Comparison of ENCODE assay signal across 16 cellular contexts in the genomic region with DNA sequence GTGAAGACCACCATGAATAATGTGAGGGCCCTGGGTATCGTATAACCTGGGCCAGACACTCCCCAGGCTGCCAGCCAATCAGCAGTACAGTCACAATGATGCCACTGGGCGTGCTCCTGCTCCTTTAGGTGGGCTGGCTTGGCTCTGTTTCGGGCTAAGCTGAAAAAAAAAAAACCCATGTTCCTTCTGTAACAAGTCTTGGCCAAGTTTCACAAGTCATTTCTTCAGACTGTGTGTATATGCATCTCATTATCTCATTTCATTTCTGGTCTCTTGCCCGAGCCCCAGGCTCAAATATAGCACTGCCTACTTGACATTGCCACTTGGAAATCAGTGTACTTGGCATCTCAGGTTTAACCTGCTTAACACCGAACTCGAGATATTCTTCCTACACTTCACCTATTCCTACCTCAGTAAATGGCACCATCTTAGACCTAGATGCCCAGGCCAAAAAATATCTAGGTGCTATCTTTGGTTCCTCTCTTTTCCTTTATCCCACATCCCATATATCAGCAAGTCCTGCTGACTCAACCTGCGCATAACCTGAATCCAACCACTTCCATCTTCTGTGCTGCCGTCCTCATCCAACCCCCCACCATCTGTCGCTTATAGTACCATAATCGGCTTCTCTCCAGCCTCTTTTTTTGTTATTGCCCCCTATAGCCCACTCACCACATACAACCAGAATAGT. TPM values are rescaled to one million over a fixed set of nuclear protein-coding genes. Genes with fewer than 3 reads are reported as not detected.
DNase-seq lines count a peak whose midpoint lies in the region; ATAC-seq, FAIRE-seq and TF ChIP-seq lines count a peak whose summit lies in the region.
"Had no signal": no experiment of that assay in that cellular context is flagged by ENCODE, and none has a peak within 500 bp of the region (broad histone marks: within the 10 kb centered on the region; RNA-seq: fewer than 3 reads in every experiment).

No MANE protein-coding gene starts in this region.

- peaks cover 42% of the 10 kb centered on the region for H3K4me1 Mint-ChIP-seq in activated CD4-positive, alpha-beta T cell treated with anti-CD3 and anti-CD28 coated beads, Interleukin-2, amount 10 ng/mL, durations not matched to agents 7 days and 5 days
- H3K4me1 Mint-ChIP-seq in osteocyte (ENCODE audit: unreplicated experiment) = peaks cover 22% of the 10 kb centered on the region

- no peaks in the 10 kb centered on the region for H3K9me3 ChIP-seq in endocrine pancreas (ENCODE audit: control insufficient read depth, low read length)

- H3K4me3 Mint-ChIP-seq in activated CD4-positive, alpha-beta T cell treated with anti-CD3 and anti-CD28 coated beads, Interleukin-2, amount 10 ng/mL, durations not matched to agents 7 days and 5 days = peak overlapping the region; percentile 2
- H3K4me3 Mint-ChIP-seq in osteocyte (ENCODE audit: unreplicated experiment) = no peak overlapping the region

- H3K9me3 Mint-ChIP-seq in activated CD4-positive, alpha-beta T cell treated with anti-CD3 and anti-CD28 coated beads, Interleukin-2, amount 10 ng/mL, durations not matched to agents 7 days and 5 days = no peaks in the 10 kb centered on the region
- H3K9me3 Mint-ChIP-seq in osteocyte (ENCODE audit: unreplicated experiment) = no peaks in the 10 kb centered on the region

- peaks cover 7% of the 10 kb centered on the region for H3K4me1 ChIP-seq in endocrine pancreas (ENCODE audit: control insufficient read depth, insufficient read depth, low read length)

- FAIRE-seq in urothelium cell line (lab: Jason Lieb, UNC) = no peak

- no peaks in the 10 kb centered on the region for H3K27me3 ChIP-seq in endocrine pancreas (ENCODE audit: control insufficient read depth, insufficient read depth, low read length)

- TF ChIP-seq CTCF in osteocyte (IDR thresholded peaks at IDR 0.05) = no peak

- no peak for ATAC-seq in GM18867 (IDR thresholded peaks at IDR 0.05; ENCODE audit: unreplicated experiment)

- no peak overlapping the region for H3K4me3 ChIP-seq in endocrine pancreas (ENCODE audit: control insufficient read depth, insufficient read depth, low read length)

- H3K36me3 ChIP-seq in endocrine pancreas (ENCODE audit: control insufficient read depth, insufficient read depth, low read length) = no peaks in the 10 kb centered on the region

- no peak overlapping the region for H3K27ac Mint-ChIP-seq in activated CD4-positive, alpha-beta T cell treated with anti-CD3 and anti-CD28 coated beads, Interleukin-2, amount 10 ng/mL, durations not matched to agents 7 days and 5 days
- peak overlapping the region; percentile 1 for H3K27ac Mint-ChIP-seq in osteocyte (ENCODE audit: unreplicated experiment)

- CTCF ChIA-PET in activated CD4-positive, alpha-beta T cell treated with anti-CD3 and anti-CD28 coated beads, Interleukin-2, amount 10 ng/mL, durations not matched to agents 7 days and 5 days (lab: Charles Lee) = interaction anchor here (1.2 to 2.0 kb wide), 4 partner anchors 12 to 125 kb away, joined by 3 to 5 read pairs (median 4); no protein-coding TSS in a partner anchor

- H3K36me3 Mint-ChIP-seq in activated CD4-positive, alpha-beta T cell treated with anti-CD3 and anti-CD28 coated beads, Interleukin-2, amount 10 ng/mL, durations not matched to agents 7 days and 5 days (ENCODE audit: low read depth) = peaks cover 24% of the 10 kb centered on the region
- peaks cover 12% of the 10 kb centered on the region for H3K36me3 Mint-ChIP-seq in osteocyte (ENCODE audit: unreplicated experiment)

- no peak for DNase-seq in activated CD4-positive, alpha-beta T cell treated with anti-CD3 and anti-CD28 coated beads, Interleukin-2, amount 10 ng/mL, durations not matched to agents 7 days and 5 days
- no peak for DNase-seq in activated CD4-positive, alpha-beta T cell treated with anti-CD3 and anti-CD28 coated beads for 4 hours
- peak; percentile 91 for DNase-seq in NCI-H82 (lab: John Stamatoyannopoulos, UW)
- no peak for DNase-seq in osteocyte (ENCODE audit: extremely low spot score, unreplicated experiment)
- DNase-seq in urothelium cell line (ENCODE audit: low spot score) = no peak
- no peak for DNase-seq in NOMO-1 treated with dmso at 0.1 percent for 144 hours (lab: John Stamatoyannopoulos, UW; ENCODE audit: unreplicated experiment)
- DNase-seq: activated CD4-positive, CD25-positive, alpha-beta regulatory T cell treated with anti-CD3 and anti-CD28 coated beads, Interleukin-2, amount 50 U/mL, for 72 hours; amygdala; effector CD4-positive, alpha-beta T cell; GDM1; hippocampal formation; NCI-H187 treated with DMSO at 0.1 percent for 48 hours; stimulated activated CD8-positive, alpha-beta memory T cell treated with anti-CD3 and anti-CD28 coated beads, Interleukin-4, amount 100 ng/mL, for 48 hours had no signal

- peak overlapping the region; percentile 19 for H3K9ac ChIP-seq in endocrine pancreas (ENCODE audit: control insufficient read depth, insufficient read depth, low read length)

- H3K27me3 Mint-ChIP-seq in activated CD4-positive, alpha-beta T cell treated with anti-CD3 and anti-CD28 coated beads, Interleukin-2, amount 10 ng/mL, durations not matched to agents 7 days and 5 days = peaks cover 4% of the 10 kb centered on the region
- peaks cover 3% of the 10 kb centered on the region for H3K27me3 Mint-ChIP-seq in osteocyte (ENCODE audit: unreplicated experiment)

- POLR2A ChIA-PET in activated CD4-positive, alpha-beta T cell treated with anti-CD3 and anti-CD28 coated beads, Interleukin-2, amount 10 ng/mL, durations not matched to agents 7 days and 5 days (lab: Charles Lee) = no interaction called here

RNA-seq across cellular contexts. Expression of a gene that starts 1.8 kb away (rescaled TPM):
- total RNA-seq in activated CD4-positive, alpha-beta T cell treated with anti-CD3 and anti-CD28 coated beads, Interleukin-2, amount 10 ng/mL, durations not matched to agents 7 days and 5 days = 10 to 100 TPM; 77.6 to 80.0 TPM
- total RNA-seq in osteocyte = 68.9 and 75.7 TPM in 2 replicates

RNA-seq across cellular contexts. Expression of a gene that starts 37.0 kb away (rescaled TPM):
- not detected for total RNA-seq in activated CD4-positive, alpha-beta T cell treated with anti-CD3 and anti-CD28 coated beads, Interleukin-2, amount 10 ng/mL, durations not matched to agents 7 days and 5 days
- 3.0 and 4.0 TPM in 2 replicates for total RNA-seq in osteocyte
- total RNA-seq: HT-29 had no signal
